Comparison of ENCODE assay signal across 8 cellular contexts in the genomic region with DNA sequence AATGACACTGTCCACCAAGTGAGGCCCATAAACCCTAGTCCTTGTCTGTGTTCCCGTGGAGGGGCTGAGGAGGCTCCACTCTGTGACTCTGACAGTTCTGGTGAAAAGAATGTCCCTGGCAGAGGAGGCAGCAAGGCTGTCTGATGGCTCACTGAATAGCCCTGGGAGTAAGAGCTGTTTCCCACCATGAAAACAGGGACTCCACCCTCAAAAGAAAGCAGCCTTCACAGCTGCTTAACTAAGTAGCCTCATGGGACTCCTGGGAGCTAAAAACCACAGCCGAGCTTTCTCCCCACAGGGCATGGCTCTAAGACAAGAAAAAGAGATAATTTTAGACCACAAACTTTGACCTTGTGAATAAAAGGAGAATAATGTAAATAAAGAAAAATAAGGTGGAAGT.
DNase-seq lines count a peak whose midpoint lies in the region; ATAC-seq, FAIRE-seq and TF ChIP-seq lines count a peak whose summit lies in the region.

No MANE protein-coding gene starts in this region.

- CTCF ChIA-PET in GM12878 (lab: Yijun Ruan, JAX) = interaction anchor here (0.7 to 5.4 kb wide), 5 partner anchors 9 to 194 kb away, joined by 3 to 49 read pairs (median 3); no protein-coding TSS in a partner anchor

- H3K4me3 ChIP-seq in GM12878 = no peak overlapping the region
- no peak overlapping the region for H3K4me3 ChIP-seq in skeletal muscle cell (ENCODE audit: low read depth, low read length)

- H4K20me1 ChIP-seq in GM12878 (ENCODE audit: control insufficient read depth, insufficient read depth) = no peaks in the 10 kb centered on the region

- RAD21 ChIA-PET in GM12878 (lab: Charles Lee; ENCODE audit: unreplicated experiment) = interaction anchor here (0.7 to 2.4 kb wide), 7 partner anchors 9 to 419 kb away, joined by 3 to 12 read pairs (median 4); a partner anchor contains a TSS

- in situ Hi-C loops in GM12878 (cut with MboI) = no loop called here

- SMC1A ChIA-PET in GM12878 (lab: Charles Lee; ENCODE audit: uncharacterized antibody, unreplicated experiment) = interaction anchor here (1.0 to 2.4 kb wide), 13 partner anchors 10 to 269 kb away, joined by 3 to 16 read pairs (median 5); no protein-coding TSS in a partner anchor

- H3K9ac ChIP-seq in GM12878 (ENCODE audit: control insufficient read depth, insufficient read depth, low read length) = no peak overlapping the region

- peak; percentile 25 to 52; a peak in 1 of 4 replicates for TF ChIP-seq EP300 in GM12878 (IDR thresholded peaks at IDR 0.05; ENCODE audit: borderline replicate concordance in 1 of 2, control insufficient read depth in 1 of 2, low read depth in 2 of 2, low read length in 2 of 2)

- H3K27me3 ChIP-seq in GM12878 (replicated peaks in 1 of 2; ENCODE audit: control insufficient read depth in 2 of 2, insufficient read depth in 2 of 2, low read length in 1 of 2) = no peaks in the 10 kb centered on the region

- TF ChIP-seq CTCF in GM12878 (IDR thresholded peaks at IDR 0.05 in 2 of 3, conservative IDR thresholded peaks at IDR 0.05 in 1 of 3; ENCODE audit: control insufficient read depth in 2 of 3, extremely low read depth in 1 of 3, insufficient read depth in 1 of 3, low read depth in 3 of 3, low read length in 3 of 3) = no peak

- H3K79me2 ChIP-seq in GM12878 (ENCODE audit: control insufficient read depth, insufficient read depth, low read length) = no peaks in the 10 kb centered on the region

- no peaks in the 10 kb centered on the region; the same call in 2 of the 3 replicates for H3K9me3 ChIP-seq in GM12878 (replicated peaks; ENCODE audit: control insufficient read depth, insufficient read depth, low read length)

- FAIRE-seq in GM12878 (lab: Jason Lieb, UNC) = no peak

- 19% methylated on average over 2 of the region's 2 CpGs for WGBS in GM12878 (ENCODE audit: insufficient coverage, insufficient replicate concordance, low lambda C conversion rate, missing lambda C conversion rate)

- TF ChIP-seq RAD21 in GM12878 (IDR thresholded peaks at IDR 0.05; ENCODE audit: insufficient read depth, low read depth, low read length) = no peak

- no TSS peak for BruUV-seq in GM12878 (replicated peaks; lab: Mats Ljungman, UMichigan)

- TF ChIP-seq POLR2A in GM12878 (IDR thresholded peaks at IDR 0.05; ENCODE audit: low read depth, low read length) = no peak

- no peak for DNase-seq in GM12878 (ENCODE audit: low read depth, low spot score)
- peak; percentile 94 for DNase-seq in skeletal muscle cell (ENCODE audit: low read depth)
- no peak for DNase-seq in SIG-M5 (lab: John Stamatoyannopoulos, UW)
- no peak for DNase-seq in activated effector memory CD4-positive, alpha-beta T cell treated with Interleukin-2 at 50 U/mL for 16 hours
- no peak for DNase-seq in mucosa of gallbladder (ENCODE audit: low spot score)
- DNase-seq in NCI-H2029 treated with DMSO at 0.1 percent for 48 hours (lab: John Stamatoyannopoulos, UW) = no peak

- peak; percentile 59 for ATAC-seq in GM18861 (IDR thresholded peaks at IDR 0.05; ENCODE audit: unreplicated experiment)
- peak; percentile 48 for ATAC-seq in HG03039 (IDR thresholded peaks at IDR 0.05; ENCODE audit: unreplicated experiment)
- ATAC-seq in GM12878 = peak; percentile 69

- peak overlapping the region; percentile 21; the same call in 1 of the 2 replicates for H2AFZ ChIP-seq in GM12878 (ENCODE audit: control insufficient read depth, low read depth, low read length)

- intact Hi-C loops in GM12878 (cut with micrococcal nuclease; ENCODE audit: unreplicated experiment) = loop anchor here (1.0 kb wide), 1 partner anchor 15 kb away; no protein-coding TSS in a partner anchor

- POLR2A ChIA-PET in GM12878 (lab: Charles Lee) = interaction anchor here (1.1 to 2.0 kb wide), 2 partner anchors 13 to 16 kb away, joined by 4 to 6 read pairs; no protein-coding TSS in a partner anchor

- H3K27ac ChIP-seq in GM12878 (ENCODE audit: control insufficient read depth, insufficient read depth) = no peak overlapping the region

- peaks cover 7% of the 10 kb centered on the region; the same call in 1 of the 2 replicates for H3K4me1 ChIP-seq in GM12878 (ENCODE audit: control insufficient read depth, insufficient read depth, low read length)

- no peaks in the 10 kb centered on the region for H3K36me3 ChIP-seq in GM12878 (ENCODE audit: control insufficient read depth in 2 of 2, insufficient read depth in 2 of 2, low read length in 1 of 2)

- H3K4me2 ChIP-seq in GM12878 (ENCODE audit: control insufficient read depth, insufficient read depth) = no peak overlapping the region

TF ChIP-seq in GM12878, 131 proteins besides CTCF, POLR2A, EP300 and RAD21 (continues in another document):
- TF ChIP-seq, protein P1, sequence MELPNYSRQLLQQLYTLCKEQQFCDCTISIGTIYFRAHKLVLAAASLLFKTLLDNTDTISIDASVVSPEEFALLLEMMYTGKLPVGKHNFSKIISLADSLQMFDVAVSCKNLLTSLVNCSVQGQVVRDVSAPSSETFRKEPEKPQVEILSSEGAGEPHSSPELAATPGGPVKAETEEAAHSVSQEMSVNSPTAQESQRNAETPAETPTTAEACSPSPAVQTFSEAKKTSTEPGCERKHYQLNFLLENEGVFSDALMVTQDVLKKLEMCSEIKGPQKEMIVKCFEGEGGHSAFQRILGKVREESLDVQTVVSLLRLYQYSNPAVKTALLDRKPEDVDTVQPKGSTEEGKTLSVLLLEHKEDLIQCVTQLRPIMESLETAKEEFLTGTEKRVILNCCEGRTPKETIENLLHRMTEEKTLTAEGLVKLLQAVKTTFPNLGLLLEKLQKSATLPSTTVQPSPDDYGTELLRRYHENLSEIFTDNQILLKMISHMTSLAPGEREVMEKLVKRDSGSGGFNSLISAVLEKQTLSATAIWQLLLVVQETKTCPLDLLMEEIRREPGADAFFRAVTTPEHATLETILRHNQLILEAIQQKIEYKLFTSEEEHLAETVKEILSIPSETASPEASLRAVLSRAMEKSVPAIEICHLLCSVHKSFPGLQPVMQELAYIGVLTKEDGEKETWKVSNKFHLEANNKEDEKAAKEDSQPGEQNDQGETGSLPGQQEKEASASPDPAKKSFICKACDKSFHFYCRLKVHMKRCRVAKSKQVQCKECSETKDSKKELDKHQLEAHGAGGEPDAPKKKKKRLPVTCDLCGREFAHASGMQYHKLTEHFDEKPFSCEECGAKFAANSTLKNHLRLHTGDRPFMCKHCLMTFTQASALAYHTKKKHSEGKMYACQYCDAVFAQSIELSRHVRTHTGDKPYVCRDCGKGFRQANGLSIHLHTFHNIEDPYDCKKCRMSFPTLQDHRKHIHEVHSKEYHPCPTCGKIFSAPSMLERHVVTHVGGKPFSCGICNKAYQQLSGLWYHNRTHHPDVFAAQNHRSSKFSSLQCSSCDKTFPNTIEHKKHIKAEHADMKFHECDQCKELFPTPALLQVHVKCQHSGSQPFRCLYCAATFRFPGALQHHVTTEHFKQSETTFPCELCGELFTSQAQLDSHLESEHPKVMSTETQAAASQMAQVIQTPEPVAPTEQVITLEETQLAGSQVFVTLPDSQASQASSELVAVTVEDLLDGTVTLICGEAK (IDR thresholded peaks at IDR 0.05; ENCODE audit: borderline replicate concordance) = no peak
- TF ChIP-seq BHLHE40 (IDR thresholded peaks at IDR 0.05; ENCODE audit: borderline replicate concordance in 1 of 2, low read depth in 2 of 2, low read length in 1 of 2) (peak; percentile 40 to 60; a peak in 1 of 4 replicates), SMAD1 (IDR thresholded peaks at IDR 0.05; ENCODE audit: low read depth, partially characterized antibody) (peak; percentile 86), GATAD2B (conservative IDR thresholded peaks at IDR 0.05; ENCODE audit: low read depth) (peak; percentile 91), NR2C1 (IDR thresholded peaks at IDR 0.05) (peak; percentile 39; the same call in 1 of the 2 replicates), ZNF24 (IDR thresholded peaks at IDR 0.05) (0 out of 2 replicates have a peak, but pooled peaks have one; percentile 23), NR2F1 (conservative IDR thresholded peaks at IDR 0.05) (peak; percentile 84), CHD2 (IDR thresholded peaks at IDR 0.05; ENCODE audit: borderline replicate concordance, low read depth, low read length) (0 out of 2 replicates have a peak, but pooled peaks have one; percentile 40), IKZF2 (IDR thresholded peaks at IDR 0.05) (peak; percentile 76 to 80; a peak in 2 of 4 replicates), MTA2 (IDR thresholded peaks at IDR 0.05; ENCODE audit: low read depth) (peak; percentile 90; the same call in 1 of the 2 replicates), HDAC2 (IDR thresholded peaks at IDR 0.05) (no peak), BCL11A (IDR thresholded peaks at IDR 0.05; ENCODE audit: low read depth, low read length) (peak; percentile 67; the same call in 1 of the 2 replicates)
- TF ChIP-seq, protein P2, sequence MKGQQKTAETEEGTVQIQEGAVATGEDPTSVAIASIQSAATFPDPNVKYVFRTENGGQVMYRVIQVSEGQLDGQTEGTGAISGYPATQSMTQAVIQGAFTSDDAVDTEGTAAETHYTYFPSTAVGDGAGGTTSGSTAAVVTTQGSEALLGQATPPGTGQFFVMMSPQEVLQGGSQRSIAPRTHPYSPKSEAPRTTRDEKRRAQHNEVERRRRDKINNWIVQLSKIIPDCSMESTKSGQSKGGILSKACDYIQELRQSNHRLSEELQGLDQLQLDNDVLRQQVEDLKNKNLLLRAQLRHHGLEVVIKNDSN (IDR thresholded peaks at IDR 0.05; ENCODE audit: borderline replicate concordance, extremely low read length, insufficient read depth, low read depth, low read length) = no peak
- TF ChIP-seq, protein P3, sequence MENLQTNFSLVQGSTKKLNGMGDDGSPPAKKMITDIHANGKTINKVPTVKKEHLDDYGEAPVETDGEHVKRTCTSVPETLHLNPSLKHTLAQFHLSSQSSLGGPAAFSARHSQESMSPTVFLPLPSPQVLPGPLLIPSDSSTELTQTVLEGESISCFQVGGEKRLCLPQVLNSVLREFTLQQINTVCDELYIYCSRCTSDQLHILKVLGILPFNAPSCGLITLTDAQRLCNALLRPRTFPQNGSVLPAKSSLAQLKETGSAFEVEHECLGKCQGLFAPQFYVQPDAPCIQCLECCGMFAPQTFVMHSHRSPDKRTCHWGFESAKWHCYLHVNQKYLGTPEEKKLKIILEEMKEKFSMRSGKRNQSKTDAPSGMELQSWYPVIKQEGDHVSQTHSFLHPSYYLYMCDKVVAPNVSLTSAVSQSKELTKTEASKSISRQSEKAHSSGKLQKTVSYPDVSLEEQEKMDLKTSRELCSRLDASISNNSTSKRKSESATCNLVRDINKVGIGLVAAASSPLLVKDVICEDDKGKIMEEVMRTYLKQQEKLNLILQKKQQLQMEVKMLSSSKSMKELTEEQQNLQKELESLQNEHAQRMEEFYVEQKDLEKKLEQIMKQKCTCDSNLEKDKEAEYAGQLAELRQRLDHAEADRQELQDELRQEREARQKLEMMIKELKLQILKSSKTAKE (IDR thresholded peaks at IDR 0.05; ENCODE audit: low read depth, poor library complexity, severe bottlenecking) = peak; percentile 78
